Comparison of ENCODE assay signal across 19 cellular contexts in genomic region chr6:27816906-27817305, GRCh38.
DNase-seq lines count a peak whose midpoint lies in the region; ATAC-seq and TF ChIP-seq lines count a peak whose summit lies in the region.
"Had no signal": no experiment of that assay in that cellular context is flagged by ENCODE, and none has a peak within 500 bp of the region (broad histone marks: within the 10 kb centered on the region; RNA-seq: fewer than 3 reads in every experiment).

No MANE protein-coding gene starts in this region.

- peaks cover 49% of the 10 kb centered on the region for H3K4me1 Mint-ChIP-seq in activated T-cell treated with anti-CD3 and anti-CD28 coated beads, Interleukin-2, amount 50 U/mL, for 72 hours (ENCODE audit: low read depth)
- H3K4me1 Mint-ChIP-seq in activated T-helper 1 cell treated with anti-CD3 and anti-CD28 coated beads, Interleukin-12 subunit alpha, Interleukin-12 subunit beta, Interleukin-2, Interleukin-4 antibody, amounts not matched to agents 30 ng/mL and 10 ng/mL and 1 ng/mL, durations not matched to agents 14 hours and 24 hours and 36 hours (ENCODE audit: low read depth): peaks cover 39% of the 10 kb centered on the region
- peaks cover 48% of the 10 kb centered on the region for H3K4me1 Mint-ChIP-seq in neural crest cell
- peaks cover 5% of the 10 kb centered on the region for H3K4me1 Mint-ChIP-seq in glutamatergic neuron (ENCODE audit: low read depth, unreplicated experiment)

- intact Hi-C loops in activated T-helper 1 cell treated with anti-CD3 and anti-CD28 coated beads, Interleukin-12 subunit alpha, Interleukin-12 subunit beta, Interleukin-2, Interleukin-4 antibody, amounts not matched to agents 30 ng/mL and 10 ng/mL and 1 ng/mL, durations not matched to agents 14 hours and 24 hours and 36 hours (cut with micrococcal nuclease): no loop called here

- peak overlapping the region; percentile 91; the same call in 1 of the 2 replicates for H3K9ac ChIP-seq in HUES64 (ENCODE audit: low read depth, low read length)

- no peaks in the 10 kb centered on the region for H3K27me3 Mint-ChIP-seq in activated T-cell treated with anti-CD3 and anti-CD28 coated beads, Interleukin-2, amount 50 U/mL, for 72 hours (ENCODE audit: low read depth)
- H3K27me3 Mint-ChIP-seq in activated T-helper 1 cell treated with anti-CD3 and anti-CD28 coated beads, Interleukin-12 subunit alpha, Interleukin-12 subunit beta, Interleukin-2, Interleukin-4 antibody, amounts not matched to agents 30 ng/mL and 10 ng/mL and 1 ng/mL, durations not matched to agents 14 hours and 24 hours and 36 hours (ENCODE audit: insufficient read depth): no peaks in the 10 kb centered on the region
- peaks cover 6% of the 10 kb centered on the region for H3K27me3 Mint-ChIP-seq in neural crest cell (ENCODE audit: low read depth)
- no peaks in the 10 kb centered on the region for H3K27me3 Mint-ChIP-seq in glutamatergic neuron (ENCODE audit: unreplicated experiment)
- H3K27me3 Mint-ChIP-seq: T-helper 17 cell had no signal

- no peak for TF ChIP-seq CTCF in neural crest cell (conservative IDR thresholded peaks at IDR 0.05)
- no peak for TF ChIP-seq CTCF in glutamatergic neuron (IDR thresholded peaks at IDR 0.05; ENCODE audit: partially characterized antibody, unreplicated experiment)
- TF ChIP-seq CTCF in upper lobe of left lung (IDR thresholded peaks at IDR 0.05): no peak

- DNase-seq in activated T-cell treated with anti-CD3 and anti-CD28 coated beads, Interleukin-2, amount 50 U/mL, for 72 hours: no peak
- no peak for DNase-seq in activated T-cell treated with anti-CD3 and anti-CD28 coated beads, Interleukin-2, amount 50 U/mL, for 48 hours
- DNase-seq in activated T-helper 1 cell treated with anti-CD3 and anti-CD28 coated beads, Interleukin-12 subunit alpha, Interleukin-12 subunit beta, Interleukin-2, Interleukin-4 antibody, amounts not matched to agents 30 ng/mL and 10 ng/mL and 1 ng/mL, durations not matched to agents 14 hours and 24 hours and 36 hours (ENCODE audit: low spot score): no peak
- no peak for DNase-seq in neural crest cell (ENCODE audit: low read depth, low spot score)
- DNase-seq in glutamatergic neuron: no peak
- no peak for DNase-seq in cerebellar nuclear complex (lab: John Stamatoyannopoulos, UW)
- DNase-seq in upper lobe of left lung: no peak
- DNase-seq: activated T-cell treated with anti-CD3 and anti-CD28 coated beads, Interleukin-2, amount 50 U/mL, for 4 hours; Calu3; colonic mucosa; foreskin keratinocyte; naive B cell; NCI-H1436; NCI-H524; right cardiac atrium; substantia nigra; T-helper 17 cell had no signal

- peak overlapping the region; percentile 23 to 47 for H3K4me3 Mint-ChIP-seq in activated T-cell treated with anti-CD3 and anti-CD28 coated beads, Interleukin-2, amount 50 U/mL, for 72 hours
- no peak overlapping the region for H3K4me3 Mint-ChIP-seq in activated T-helper 1 cell treated with anti-CD3 and anti-CD28 coated beads, Interleukin-12 subunit alpha, Interleukin-12 subunit beta, Interleukin-2, Interleukin-4 antibody, amounts not matched to agents 30 ng/mL and 10 ng/mL and 1 ng/mL, durations not matched to agents 14 hours and 24 hours and 36 hours
- H3K4me3 Mint-ChIP-seq in neural crest cell (peak overlapping the region; percentile 38), glutamatergic neuron (ENCODE audit: unreplicated experiment) (no peak overlapping the region)
- H3K4me3 Mint-ChIP-seq: activated T-cell treated with anti-CD3 and anti-CD28 coated beads, Interleukin-2, amount 50 U/mL, for 4 hours; T-helper 17 cell had no signal

- H3K27me3 ChIP-seq in HUES64 (ENCODE audit: insufficient read depth, low read length) (no peaks in the 10 kb centered on the region), upper lobe of left lung (no peaks in the 10 kb centered on the region)
- H3K27me3 ChIP-seq: ascending aorta, colonic mucosa, foreskin keratinocyte had no signal

- H3K27ac ChIP-seq in HUES64 (ENCODE audit: low read depth, low read length) (peak overlapping the region; percentile 90), upper lobe of left lung (no peak overlapping the region)
- H3K27ac ChIP-seq: ascending aorta, colonic mucosa, foreskin keratinocyte had no signal

- H3K4me1 ChIP-seq in HUES64 (ENCODE audit: insufficient read depth, low read length) (peaks cover 17% of the 10 kb centered on the region), upper lobe of left lung (peaks cover 0 to 10% (median 1%) of the 10 kb centered on the region in 4 donors)
- H3K4me1 ChIP-seq: colonic mucosa, foreskin keratinocyte had no signal

- no peak for TF ChIP-seq POLR2A in upper lobe of left lung (IDR thresholded peaks at IDR 0.05)

- no peak for ATAC-seq in activated T-cell treated with anti-CD3 and anti-CD28 coated beads, Interleukin-2, amount 50 U/mL, for 72 hours (replicated peaks in 1 of 2)
- ATAC-seq in upper lobe of left lung (ENCODE audit: low FRiP score in 2 of 2): no peak
- ATAC-seq: activated T-cell treated with anti-CD3 and anti-CD28 coated beads, Interleukin-2, amount 50 U/mL, for 4 hours; foreskin keratinocyte; right cardiac atrium; T-helper 17 cell had no signal

- no peak overlapping the region for H3K27ac Mint-ChIP-seq in activated T-cell treated with anti-CD3 and anti-CD28 coated beads, Interleukin-2, amount 50 U/mL, for 72 hours
- H3K27ac Mint-ChIP-seq in activated T-helper 1 cell treated with anti-CD3 and anti-CD28 coated beads, Interleukin-12 subunit alpha, Interleukin-12 subunit beta, Interleukin-2, Interleukin-4 antibody, amounts not matched to agents 30 ng/mL and 10 ng/mL and 1 ng/mL, durations not matched to agents 14 hours and 24 hours and 36 hours: peak overlapping the region; percentile 68
- H3K27ac Mint-ChIP-seq in neural crest cell (ENCODE audit: unreplicated experiment) (peak overlapping the region; percentile 11), glutamatergic neuron (ENCODE audit: unreplicated experiment) (no peak overlapping the region)
- H3K27ac Mint-ChIP-seq: T-helper 17 cell had no signal

- H3K4me3 ChIP-seq in HUES64 (ENCODE audit: low read length) (no peak overlapping the region), upper lobe of left lung (no peak overlapping the region)
- H3K4me3 ChIP-seq: ascending aorta, colonic mucosa had no signal

- no peaks in the 10 kb centered on the region for H3K9me3 Mint-ChIP-seq in activated T-cell treated with anti-CD3 and anti-CD28 coated beads, Interleukin-2, amount 50 U/mL, for 72 hours
- H3K9me3 Mint-ChIP-seq in activated T-helper 1 cell treated with anti-CD3 and anti-CD28 coated beads, Interleukin-12 subunit alpha, Interleukin-12 subunit beta, Interleukin-2, Interleukin-4 antibody, amounts not matched to agents 30 ng/mL and 10 ng/mL and 1 ng/mL, durations not matched to agents 14 hours and 24 hours and 36 hours: no peaks in the 10 kb centered on the region
- H3K9me3 Mint-ChIP-seq in neural crest cell (peaks cover 7% of the 10 kb centered on the region), glutamatergic neuron (ENCODE audit: unreplicated experiment) (peaks cover 5% of the 10 kb centered on the region)
- H3K9me3 Mint-ChIP-seq: activated T-cell treated with anti-CD3 and anti-CD28 coated beads, Interleukin-2, amount 50 U/mL, for 4 hours had no signal

- H3K9me3 ChIP-seq in HUES64 (ENCODE audit: insufficient read depth, low read depth, low read length): no peaks in the 10 kb centered on the region
- no peaks in the 10 kb centered on the region for H3K9me3 ChIP-seq in upper lobe of left lung
- H3K9me3 ChIP-seq: ascending aorta, colonic mucosa had no signal

- H3K36me3 Mint-ChIP-seq in activated T-cell treated with anti-CD3 and anti-CD28 coated beads, Interleukin-2, amount 50 U/mL, for 72 hours (ENCODE audit: insufficient read depth in 2 of 2): no peaks in the 10 kb centered on the region
- peaks cover 2% of the 10 kb centered on the region for H3K36me3 Mint-ChIP-seq in activated T-helper 1 cell treated with anti-CD3 and anti-CD28 coated beads, Interleukin-12 subunit alpha, Interleukin-12 subunit beta, Interleukin-2, Interleukin-4 antibody, amounts not matched to agents 30 ng/mL and 10 ng/mL and 1 ng/mL, durations not matched to agents 14 hours and 24 hours and 36 hours (ENCODE audit: low read depth)
- H3K36me3 Mint-ChIP-seq in neural crest cell (ENCODE audit: low read depth) (peaks cover 5% of the 10 kb centered on the region), glutamatergic neuron (ENCODE audit: unreplicated experiment) (peaks cover 5% of the 10 kb centered on the region)
- H3K36me3 Mint-ChIP-seq: naive B cell had no signal

- no peak for TF ChIP-seq EP300 in upper lobe of left lung (IDR thresholded peaks at IDR 0.05)

- 84% methylated on average over 2 of the region's 3 CpGs for WGBS in HUES64
- WGBS in upper lobe of left lung, 2 donors: 91 to 95% methylated on average over 3 of the region's 3 CpGs

- H3K36me3 ChIP-seq in HUES64 (ENCODE audit: insufficient read depth, low read length) (no peaks in the 10 kb centered on the region), upper lobe of left lung (no peaks in the 10 kb centered on the region)
- H3K36me3 ChIP-seq: ascending aorta, colonic mucosa had no signal

Comparison
In these comparisons a context has a peak if more than half of its experiments do, and no peak if none do; other contexts are left out.
1. H3K27ac Mint-ChIP-seq: peak in activated T-helper 1 cell treated with anti-CD3 and anti-CD28 coated beads, Interleukin-12 subunit alpha, Interleukin-12 subunit beta, Interleukin-2, Interleukin-4 antibody, amounts not matched to agents 30 ng/mL and 10 ng/mL and 1 ng/mL, durations not matched to agents 14 hours and 24 hours and 36 hours (single experiment) and neural crest cell (single experiment); none in activated T-cell treated with anti-CD3 and anti-CD28 coated beads, Interleukin-2, amount 50 U/mL, for 72 hours (single experiment) and glutamatergic neuron (single experiment).
2. H3K4me3 Mint-ChIP-seq: peak in activated T-cell treated with anti-CD3 and anti-CD28 coated beads, Interleukin-2, amount 50 U/mL, for 72 hours (2 of 2) and neural crest cell (single experiment); none in activated T-helper 1 cell treated with anti-CD3 and anti-CD28 coated beads, Interleukin-12 subunit alpha, Interleukin-12 subunit beta, Interleukin-2, Interleukin-4 antibody, amounts not matched to agents 30 ng/mL and 10 ng/mL and 1 ng/mL, durations not matched to agents 14 hours and 24 hours and 36 hours (single experiment) and glutamatergic neuron (single experiment).